In genomic region chr6:127972815-127973214, GRCh38 we compare ENCODE assay signal across 15 cellular contexts.
DNase-seq lines count a peak whose midpoint lies in the region; ATAC-seq and TF ChIP-seq lines count a peak whose summit lies in the region.
"Had no signal": no experiment of that assay in that cellular context is flagged by ENCODE, and none has a peak within 500 bp of the region (broad histone marks: within the 10 kb centered on the region; RNA-seq: fewer than 3 reads in every experiment).

No MANE protein-coding gene starts in this region.

- H2BK20ac ChIP-seq in H9 (ENCODE audit: low read depth, low read length, poor library complexity, severe bottlenecking): no peak overlapping the region

- no peaks in the 10 kb centered on the region for H4K20me1 ChIP-seq in H9 (ENCODE audit: control insufficient read depth, insufficient read depth, insufficient read length)

- H4K5ac ChIP-seq in H9 (ENCODE audit: insufficient read length, low read depth, low read length): no peak overlapping the region

- H3K27ac Mint-ChIP-seq in CD4-positive, alpha-beta T cell: peak overlapping the region; percentile 97
- H3K27ac Mint-ChIP-seq in activated T-helper 17 cell treated with anti-CD3 and anti-CD28 coated beads, Interleukin-2, amount 50 U/mL, for 72 hours: peak overlapping the region; percentile 85
- peak overlapping the region; percentile 69 to 87 for H3K27ac Mint-ChIP-seq in natural killer cell
- H3K27ac Mint-ChIP-seq in H9: no peak overlapping the region
- H3K27ac Mint-ChIP-seq: nephron progenitor cell; stimulated activated naive B cell treated with anti-CD40 and anti-IgM and Interleukin-4, amounts not matched to agents 10 μg/mL and 1 μg/mL and 100 μg/mL, for 72 hours had no signal

- H3K4me1 Mint-ChIP-seq in CD4-positive, alpha-beta T cell (ENCODE audit: low read depth): peaks cover 75% of the 10 kb centered on the region
- H3K4me1 Mint-ChIP-seq in activated T-helper 17 cell treated with anti-CD3 and anti-CD28 coated beads, Interleukin-2, amount 50 U/mL, for 72 hours: peaks cover 36% of the 10 kb centered on the region
- peaks cover 26 to 32% of the 10 kb centered on the region in 2 donors for H3K4me1 Mint-ChIP-seq in natural killer cell
- H3K4me1 Mint-ChIP-seq in H9: peaks cover 4% of the 10 kb centered on the region in 2 experiments
- H3K4me1 Mint-ChIP-seq: nephron progenitor cell had no signal

- H3K36me3 ChIP-seq in Panc1 (ENCODE audit: control insufficient read depth, insufficient read depth, low read length): peaks cover 7% of the 10 kb centered on the region

- H3K9me3 Mint-ChIP-seq in CD4-positive, alpha-beta T cell: no peaks in the 10 kb centered on the region
- H3K9me3 Mint-ChIP-seq in activated T-helper 17 cell treated with anti-CD3 and anti-CD28 coated beads, Interleukin-2, amount 50 U/mL, for 72 hours: no peaks in the 10 kb centered on the region
- H3K9me3 Mint-ChIP-seq in natural killer cell (no peaks in the 10 kb centered on the region), H9 (no peaks in the 10 kb centered on the region)
- H3K9me3 Mint-ChIP-seq: nephron progenitor cell; stimulated activated naive B cell treated with anti-CD40 and anti-IgM and Interleukin-4, amounts not matched to agents 10 μg/mL and 1 μg/mL and 100 μg/mL, for 72 hours had no signal

- H2BK5ac ChIP-seq in H9 (ENCODE audit: insufficient read length, low read length): no peak overlapping the region

- no peak overlapping the region for H3K4me3 ChIP-seq in Panc1 (ENCODE audit: low read depth in 2 of 2, low read length in 2 of 2)
- H3K4me3 ChIP-seq: gastrocnemius medialis, skin epidermis had no signal

- H2BK15ac ChIP-seq in H9 (ENCODE audit: low read depth, low read length): no peak overlapping the region

- H3K23ac ChIP-seq in H9 (ENCODE audit: insufficient read length, low read depth, low read length): no peak overlapping the region

- CTCF ChIA-PET in CD4-positive, alpha-beta T cell (lab: Charles Lee): interaction anchor here (1.5 kb wide), 1 partner anchor 117 kb away, joined by 6 read pairs; no protein-coding TSS in a partner anchor
- CTCF ChIA-PET in Panc1 (lab: Charles Lee): no interaction called here

- no peak overlapping the region for H2BK120ac ChIP-seq in H9 (ENCODE audit: low read depth, low read length, poor library complexity, severe bottlenecking)

- no peak overlapping the region for H3K9ac ChIP-seq in H9 (ENCODE audit: extremely low read depth, insufficient read length, low read length)

- TF ChIP-seq CTCF in CD4-positive, alpha-beta T cell (IDR thresholded peaks at IDR 0.05): no peak
- TF ChIP-seq CTCF in Panc1 (IDR thresholded peaks at IDR 0.05) (no peak), natural killer cell (IDR thresholded peaks at IDR 0.05) (no peak), H9 (conservative IDR thresholded peaks at IDR 0.05) (no peak)

- no peaks in the 10 kb centered on the region for H3K9me3 ChIP-seq in CD4-positive, alpha-beta T cell (ENCODE audit: control insufficient read depth, low read length)
- H3K9me3 ChIP-seq in Panc1 (ENCODE audit: control insufficient read depth, insufficient read depth, low read depth, low read length) (no peaks in the 10 kb centered on the region; the same call in 1 of the 2 replicates), H9 (ENCODE audit: control insufficient read depth, low read depth, low read length) (no peaks in the 10 kb centered on the region)
- H3K9me3 ChIP-seq: gastrocnemius medialis had no signal

- intact Hi-C loops in CD4-positive, alpha-beta T cell (cut with DNase I, micrococcal nuclease): loop anchor here (1.0 to 10.0 kb wide), 6 partner anchors 22 to 238 kb away; partner anchors contain the start of gene THEMIS (in 1 of the 2)
- intact Hi-C loops in Panc1 (cut with micrococcal nuclease; ENCODE audit: unreplicated experiment) (no loop called here), natural killer cell (cut with micrococcal nuclease) (loop anchor here (5.0 to 10.0 kb wide), 2 partner anchors 118 to 334 kb away; no protein-coding TSS in a partner anchor)

- peaks cover 4% of the 10 kb centered on the region for H3K36me3 Mint-ChIP-seq in CD4-positive, alpha-beta T cell (ENCODE audit: low read depth)
- no peaks in the 10 kb centered on the region for H3K36me3 Mint-ChIP-seq in activated T-helper 17 cell treated with anti-CD3 and anti-CD28 coated beads, Interleukin-2, amount 50 U/mL, for 72 hours (ENCODE audit: low read depth)
- no peaks in the 10 kb centered on the region for H3K36me3 Mint-ChIP-seq in natural killer cell
- peaks cover 6 to 23% (median 22%) of the 10 kb centered on the region in 3 experiments; a peak in 5 of 7 replicates for H3K36me3 Mint-ChIP-seq in H9 (ENCODE audit: insufficient read depth in 1 of 3, low read depth in 3 of 3)

- no CpG with 5 or more reads among the region's 8 CpGs for WGBS in H9 (ENCODE audit: extremely low coverage, insufficient read length, low lambda C conversion rate)

- H2BK12ac ChIP-seq in H9 (ENCODE audit: insufficient read length, low read depth, low read length): no peak overlapping the region

- no TSS peak for BruUV-seq in Panc1 (replicated peaks; lab: Mats Ljungman, UMichigan)

- H3K18ac ChIP-seq in H9 (ENCODE audit: insufficient read length, low read depth, low read length): no peak overlapping the region

- H3K4me2 ChIP-seq in H9 (ENCODE audit: insufficient read depth, insufficient read length, low read length): no peak overlapping the region

- DNase-seq in CD4-positive, alpha-beta T cell: no peak
- no peak for DNase-seq in Panc1 (ENCODE audit: low read depth, low spot score)
- DNase-seq in natural killer cell: no peak
- DNase-seq in H9: no peak
- DNase-seq in NCI-H446 treated with DMSO at 0.1 percent for 48 hours (lab: John Stamatoyannopoulos, UW): no peak
- DNase-seq: gastrocnemius medialis; HCEC 1CT; NCI-H1092; NCI-H446; nephron progenitor cell; stimulated activated naive B cell treated with anti-CD40 and anti-IgM and Interleukin-4, amounts not matched to agents 10 μg/mL and 1 μg/mL and 100 μg/mL, for 72 hours had no signal

- no peaks in the 10 kb centered on the region for H3K27me3 ChIP-seq in CD4-positive, alpha-beta T cell (ENCODE audit: control insufficient read depth, insufficient read depth, low read length)
- H3K27me3 ChIP-seq in Panc1 (ENCODE audit: control insufficient read depth, insufficient read depth, low read length): no peaks in the 10 kb centered on the region
- H3K27me3 ChIP-seq in H9 (ENCODE audit: insufficient read depth, low read length): no peaks in the 10 kb centered on the region
- H3K27me3 ChIP-seq: gastrocnemius medialis had no signal

- no peak overlapping the region for H2AFZ ChIP-seq in H9 (ENCODE audit: low read length)

- peak overlapping the region; percentile 39 for H3K27ac ChIP-seq in CD4-positive, alpha-beta T cell (ENCODE audit: low read depth, low read length)
- H3K27ac ChIP-seq in Panc1 (ENCODE audit: low read length) (peak overlapping the region; percentile 84), H9 (ENCODE audit: insufficient read length, low read depth, low read length) (no peak overlapping the region)
- H3K27ac ChIP-seq: gastrocnemius medialis had no signal

- H3K4me1 ChIP-seq in Panc1 (ENCODE audit: control insufficient read depth, insufficient read depth, low read length) (peaks cover 18% of the 10 kb centered on the region), H9 (ENCODE audit: insufficient read depth, low read length) (no peaks in the 10 kb centered on the region)
- H3K4me1 ChIP-seq: gastrocnemius medialis had no signal

- H3K27me3 Mint-ChIP-seq in CD4-positive, alpha-beta T cell: no peaks in the 10 kb centered on the region
- no peaks in the 10 kb centered on the region for H3K27me3 Mint-ChIP-seq in activated T-helper 17 cell treated with anti-CD3 and anti-CD28 coated beads, Interleukin-2, amount 50 U/mL, for 72 hours
- H3K27me3 Mint-ChIP-seq in natural killer cell (ENCODE audit: low read depth in 2 of 2): no peaks in the 10 kb centered on the region
- no peaks in the 10 kb centered on the region for H3K27me3 Mint-ChIP-seq in H9 (ENCODE audit: low read depth)
- H3K27me3 Mint-ChIP-seq: stimulated activated naive B cell treated with anti-CD40 and anti-IgM and Interleukin-4, amounts not matched to agents 10 μg/mL and 1 μg/mL and 100 μg/mL, for 72 hours had no signal

- no peak overlapping the region for H2AK5ac ChIP-seq in H9 (ENCODE audit: insufficient read length, low read length)

- H3K4me3 Mint-ChIP-seq in CD4-positive, alpha-beta T cell: peak overlapping the region; percentile 90
- peak overlapping the region; percentile 77 for H3K4me3 Mint-ChIP-seq in activated T-helper 17 cell treated with anti-CD3 and anti-CD28 coated beads, Interleukin-2, amount 50 U/mL, for 72 hours
- H3K4me3 Mint-ChIP-seq in natural killer cell: peak overlapping the region; percentile 79
- H3K4me3 Mint-ChIP-seq in H9: no peak overlapping the region
- H3K4me3 Mint-ChIP-seq: nephron progenitor cell; stimulated activated naive B cell treated with anti-CD40 and anti-IgM and Interleukin-4, amounts not matched to agents 10 μg/mL and 1 μg/mL and 100 μg/mL, for 72 hours had no signal

- H3T11ph ChIP-seq in H9 (ENCODE audit: low read length): no peak overlapping the region

- no peaks in the 10 kb centered on the region for H3K79me2 ChIP-seq in H9 (ENCODE audit: insufficient read depth, low read length)

- no peak overlapping the region for H4K91ac ChIP-seq in H9 (ENCODE audit: insufficient read length, low read depth, low read length)

- H3K14ac ChIP-seq in H9 (ENCODE audit: insufficient read depth, low read length): no peak overlapping the region

- ATAC-seq in CD4-positive, alpha-beta T cell (ENCODE audit: poor library complexity): no peak
- ATAC-seq in Panc1 (no peak), natural killer cell (no peak), GM21786 (IDR thresholded peaks at IDR 0.05; ENCODE audit: unreplicated experiment) (no peak), GM18517 (IDR thresholded peaks at IDR 0.05; ENCODE audit: unreplicated experiment) (no peak)
- ATAC-seq in activated T-helper 17 cell treated with anti-CD3 and anti-CD28 coated beads, Interleukin-2, amount 50 U/mL, for 72 hours (replicated peaks): peak; percentile 71
- ATAC-seq: gastrocnemius medialis; stimulated activated naive B cell treated with anti-CD40 and anti-IgM and Interleukin-4, amounts not matched to agents 10 μg/mL and 1 μg/mL and 100 μg/mL, for 72 hours had no signal

- H3K56ac ChIP-seq in H9 (ENCODE audit: insufficient read length, low read depth, low read length): no peak overlapping the region

- H3K23me2 ChIP-seq in H9 (ENCODE audit: insufficient read length, low read depth, low read length, poor library complexity, severe bottlenecking): no peaks in the 10 kb centered on the region

- H3K79me1 ChIP-seq in H9 (ENCODE audit: insufficient read depth, low read depth, low read length, poor library complexity, severe bottlenecking): no peaks in the 10 kb centered on the region

- H4K8ac ChIP-seq in H9 (replicated peaks; ENCODE audit: insufficient read length, low read depth, low read length): no peak overlapping the region

- in situ Hi-C loops in Panc1 (cut with HindIII; ENCODE audit: low pct_unique_long_range_greater_than_20kb, low sequenced_read_pairs): no loop called here

- H3K4ac ChIP-seq in H9 (ENCODE audit: low read depth, low read length): no peak overlapping the region

- POLR2A ChIA-PET in CD4-positive, alpha-beta T cell (lab: Charles Lee): interaction anchor here (0.8 to 4.5 kb wide), 11 partner anchors 21 to 117 kb away, joined by 3 to 31 read pairs (median 5); partner anchors contain the start of gene THEMIS
- POLR2A ChIA-PET in Panc1 (lab: Charles Lee): no interaction called here

Comparison
In these comparisons a context has a peak if more than half of its experiments do, and no peak if none do; other contexts are left out.
1. H3K27ac Mint-ChIP-seq: peak in CD4-positive, alpha-beta T cell (single experiment), activated T-helper 17 cell treated with anti-CD3 and anti-CD28 coated beads, Interleukin-2, amount 50 U/mL, for 72 hours (single experiment) and natural killer cell (2 of 2); none in H9 (0 of 3).
2. H3K4me3 Mint-ChIP-seq: peak in CD4-positive, alpha-beta T cell (single experiment), activated T-helper 17 cell treated with anti-CD3 and anti-CD28 coated beads, Interleukin-2, amount 50 U/mL, for 72 hours (single experiment) and natural killer cell (single experiment); none in H9 (0 of 2).